In the genomic region with DNA sequence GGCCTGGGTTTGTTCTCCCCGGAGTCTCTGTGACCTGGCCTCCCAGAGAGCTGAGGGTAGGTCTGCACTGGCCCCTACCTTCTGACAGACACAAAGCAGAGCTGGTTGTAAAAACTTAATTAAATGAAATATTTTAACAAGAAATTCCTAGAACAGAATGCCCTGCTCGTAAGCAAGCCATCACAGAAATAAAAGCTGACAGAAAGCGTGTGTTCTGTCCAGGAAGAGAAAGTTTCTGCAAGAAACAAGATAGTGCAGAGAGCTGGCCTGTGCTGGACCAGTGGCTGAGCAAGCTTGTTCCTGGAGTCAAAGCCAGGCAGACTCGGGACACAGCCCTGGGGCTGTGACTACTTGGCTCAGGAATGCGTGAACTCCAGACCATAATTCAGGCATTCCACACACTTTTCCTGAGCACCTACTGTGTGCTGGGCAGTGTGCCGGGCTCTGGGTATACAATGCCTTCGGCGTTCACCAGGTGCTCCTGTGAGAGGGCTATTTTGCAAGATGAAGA, we compare ENCODE assay signal across 9 cellular contexts. TPM values are rescaled to one million over a fixed set of nuclear protein-coding genes. Genes with fewer than 3 reads are reported as not detected.
A peak's percentile ranks its signal among the peaks of the same experiment; 100 is the strongest.
DNase-seq lines count a peak whose midpoint lies in the region; ATAC-seq, FAIRE-seq and TF ChIP-seq lines count a peak whose summit lies in the region.
"Had no signal": no experiment of that assay in that cellular context is flagged by ENCODE, and none has a peak within 500 bp of the region (broad histone marks: within the 10 kb centered on the region; RNA-seq: fewer than 3 reads in every experiment).

No MANE protein-coding gene starts in this region.

- H2AFZ ChIP-seq in HCT116 (ENCODE audit: low read depth, low read length, poor library complexity, severe bottlenecking), result no peak overlapping the region

- ATAC-seq in HCT116, result peak; percentile 50; the same call in 1 of the 2 replicates
- no peak for ATAC-seq in GM18870 (IDR thresholded peaks at IDR 0.05; ENCODE audit: unreplicated experiment)

- RAD21 ChIA-PET in HCT116 (lab: Charles Lee; ENCODE audit: low non-redundant PET in 1 of 2, low total read pairs in 2 of 2, uncharacterized antibody in 2 of 2, unreplicated experiment in 2 of 2), result no interaction called here

- H3K9me3 ChIP-seq in HCT116 (ENCODE audit: control insufficient read depth in 1 of 2, insufficient read depth in 1 of 2, low read depth in 1 of 2, low read length in 2 of 2) (no peaks in the 10 kb centered on the region), kidney (ENCODE audit: control insufficient read depth in 1 of 2, low read length in 2 of 2) (no peaks in the 10 kb centered on the region), transverse colon (no peaks in the 10 kb centered on the region), SJCRH30 (replicated peaks) (no peaks in the 10 kb centered on the region)

- H3K9me2 ChIP-seq in HCT116 (ENCODE audit: insufficient read depth), result no peaks in the 10 kb centered on the region

- in situ Hi-C loops in transverse colon (cut with MboI; ENCODE audit: low pct_ligation_motif_present in 1 of 4, low pct_unique_long_range_greater_than_20kb in 1 of 4, low sequenced_read_pairs in 3 of 4), result no loop called here

- H3K27me3 ChIP-seq in HCT116 (ENCODE audit: insufficient read depth, low read length), result peaks cover 14% of the 10 kb centered on the region
- H3K27me3 ChIP-seq in transverse colon, result no peaks in the 10 kb centered on the region
- H3K27me3 ChIP-seq in SJCRH30, result peaks cover 21% of the 10 kb centered on the region

- H3K4me1 ChIP-seq in HCT116 (ENCODE audit: control insufficient read depth in 1 of 2, insufficient read depth in 2 of 2, low read length in 2 of 2), result peaks cover 0 to 4% of the 10 kb centered on the region in 2 experiments; a peak in 1 of 4 replicates
- H3K4me1 ChIP-seq in kidney (ENCODE audit: control insufficient read depth in 1 of 2, insufficient read depth in 1 of 2, low read depth in 1 of 2, low read length in 2 of 2), result no peaks in the 10 kb centered on the region
- no peaks in the 10 kb centered on the region for H3K4me1 ChIP-seq in transverse colon
- H3K4me1 ChIP-seq in SJCRH30, result no peaks in the 10 kb centered on the region

- TF ChIP-seq RAD21 in HCT116 (IDR thresholded peaks at IDR 0.05; ENCODE audit: low read depth), result no peak

- no peak for DNase-seq in HCT116 (ENCODE audit: low read depth, low spot score)
- peak; percentile 44 for DNase-seq in astrocyte of the hippocampus (ENCODE audit: low read depth, low spot score)
- DNase-seq in kidney, result peak; percentile 87
- DNase-seq in transverse colon, result peak; percentile 12
- no peak for DNase-seq in SJCRH30
- DNase-seq in midbrain (lab: John Stamatoyannopoulos, UW), result no peak
- DNase-seq: activated CD8-positive, alpha-beta memory T cell treated with anti-CD3 and anti-CD28 coated beads for 24 hours; NCI-H526 treated with DMSO at 0.1 percent for 48 hours had no signal

- CTCF ChIA-PET in HCT116 (lab: Charles Lee), result no interaction called here

- intact Hi-C loops in HCT116 (cut with micrococcal nuclease), result no loop called here
- intact Hi-C loops in kidney (cut with DNase I), result no loop called here
- intact Hi-C loops in transverse colon (cut with DNase I; ENCODE audit: low total_unique reads), result no loop called here

- H3K36me3 ChIP-seq in HCT116 (ENCODE audit: control insufficient read depth in 1 of 2, insufficient read depth in 2 of 2, low read length in 2 of 2) (no peaks in the 10 kb centered on the region), kidney (ENCODE audit: control insufficient read depth in 1 of 2, insufficient read depth in 2 of 2, low read length in 2 of 2) (no peaks in the 10 kb centered on the region), transverse colon (no peaks in the 10 kb centered on the region), SJCRH30 (no peaks in the 10 kb centered on the region)

- no peaks in the 10 kb centered on the region for H3K79me2 ChIP-seq in HCT116 (ENCODE audit: insufficient read depth, low read length)

- H4K20me1 ChIP-seq in HCT116 (ENCODE audit: insufficient read depth), result no peaks in the 10 kb centered on the region

- FAIRE-seq in kidney (lab: Jason Lieb, UNC), result no peak

- H3K9ac ChIP-seq in HCT116 (ENCODE audit: low read length) (no peak overlapping the region), kidney (ENCODE audit: low read length in 2 of 2) (no peak overlapping the region)

- BruUV-seq in HCT116 (replicated peaks; lab: Mats Ljungman, UMichigan), result no TSS peak

- H3K27ac ChIP-seq in HCT116 (ENCODE audit: low read depth, low read length) (no peak overlapping the region), kidney (ENCODE audit: low read depth in 2 of 2, low read length in 2 of 2) (no peak overlapping the region), transverse colon (peak overlapping the region in 3 of 4 donors; percentile 27 to 69 (median 67)), SJCRH30 (no peak overlapping the region)

- TF ChIP-seq CTCF in HCT116 (IDR thresholded peaks at IDR 0.05 in 2 of 3, conservative IDR thresholded peaks at IDR 0.05 in 1 of 3; ENCODE audit: borderline replicate concordance in 1 of 3, insufficient read depth in 1 of 3, low read depth in 2 of 3, low read length in 2 of 3) (no peak), kidney (IDR thresholded peaks at IDR 0.05; ENCODE audit: borderline replicate concordance, extremely low read depth, insufficient read depth) (no peak), transverse colon (IDR thresholded peaks at IDR 0.05) (no peak)

- TF ChIP-seq EP300 in transverse colon (IDR thresholded peaks at IDR 0.05; ENCODE audit: low read depth), result no peak

- POLR2A ChIA-PET in HCT116 (lab: Charles Lee), result no interaction called here

- H3K4me3 ChIP-seq in HCT116 (replicated peaks in 1 of 2; ENCODE audit: low read depth in 1 of 2, low read length in 2 of 2) (no peak overlapping the region), kidney (ENCODE audit: low read length in 2 of 2) (no peak overlapping the region), transverse colon (no peak overlapping the region), SJCRH30 (no peak overlapping the region)

- TF ChIP-seq POLR2A in HCT116 (IDR thresholded peaks at IDR 0.05; ENCODE audit: borderline replicate concordance, extremely low read depth, insufficient read depth, insufficient read length) (no peak), transverse colon (IDR thresholded peaks at IDR 0.05) (no peak)

- no peak overlapping the region for H3K4me2 ChIP-seq in HCT116 (ENCODE audit: low read length)

- 23 to 56% methylated on average over 3 to 8 of the region's 8 CpGs for WGBS in transverse colon (ENCODE audit: low coverage in 1 of 2), 2 donors

TF ChIP-seq in HCT116, 20 proteins besides CTCF, POLR2A, EP300 and RAD21:
- no peak for TF ChIP-seq FOSL1 (IDR thresholded peaks at IDR 0.05; ENCODE audit: low read depth)
- TF ChIP-seq, protein P1, sequence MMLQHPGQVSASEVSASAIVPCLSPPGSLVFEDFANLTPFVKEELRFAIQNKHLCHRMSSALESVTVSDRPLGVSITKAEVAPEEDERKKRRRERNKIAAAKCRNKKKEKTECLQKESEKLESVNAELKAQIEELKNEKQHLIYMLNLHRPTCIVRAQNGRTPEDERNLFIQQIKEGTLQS (IDR thresholded peaks at IDR 0.05), result no peak

RNA-seq across cellular contexts. Expression of a gene that starts 51.6 kb away (rescaled TPM):
- 1.6 TPM for total RNA-seq in HCT116 (2021; ENCODE audit: unreplicated experiment)
- polyA plus RNA-seq in HCT116 (2012), result not detected in 2 replicates
- total RNA-seq in kidney, result 0.57 TPM
- polyA plus RNA-seq in kidney (ENCODE audit: insufficient read depth, low read depth, low replicate concordance), result 0.11 TPM
- total RNA-seq in transverse colon, result under 1 TPM; 0.55 to 0.95 (median 0.67) TPM
- total RNA-seq in SJCRH30 (2014; rRNA removed; shearing (Covaris generic)), result 0.05 and 0.08 TPM in 2 replicates

Comparison
In these comparisons a context has a peak if more than half of its experiments do, and no peak if none do; other contexts are left out.
1. DNase-seq: peak in astrocyte of the hippocampus (single experiment), kidney (single experiment) and transverse colon (single experiment); none in HCT116 (single experiment), SJCRH30 (0 of 2) and midbrain (single experiment).
2. H3K27ac ChIP-seq: peak in transverse colon (3 of 4); none in HCT116 (single experiment), kidney (0 of 2) and SJCRH30 (single experiment).